In genomic region chr7:116561697-116562483, GRCh38 we compare ENCODE assay signal across 1 cellular context.
TF ChIP-seq lines count a peak whose summit lies in the region.

No MANE protein-coding gene starts in this region.

TF ChIP-seq in endothelial cell of umbilical vein, 7 proteins besides CTCF, POLR2A, EP300 and RAD21:
- TF ChIP-seq GATA2 (IDR thresholded peaks at IDR 0.05; ENCODE audit: insufficient read depth, insufficient read length, low read depth, low read length) (no peak), POLR2AphosphoS5 (IDR thresholded peaks at IDR 0.05; ENCODE audit: insufficient read depth, low read depth, low read length) (peak; percentile 31), MYC (IDR thresholded peaks at IDR 0.05; ENCODE audit: low read depth, low read length) (no peak), MAX (IDR thresholded peaks at IDR 0.05; ENCODE audit: insufficient read depth, insufficient read length) (no peak), FOS (IDR thresholded peaks at IDR 0.05; ENCODE audit: borderline replicate concordance, insufficient read depth, low read length) (no peak), EZH2 (IDR thresholded peaks at IDR 0.05; ENCODE audit: borderline replicate concordance, low read depth, low read length, severe bottlenecking) (no peak)
TF ChIP-seq in endothelial cell of umbilical vein: peak in this region for 1.
